ENCODE assay signal across 9 cellular contexts in genomic region chr5:157172408-157172807, GRCh38. TPM values are rescaled to one million over a fixed set of nuclear protein-coding genes. Genes with fewer than 3 reads are reported as not detected.
DNase-seq lines count a peak whose midpoint lies in the region; ATAC-seq and TF ChIP-seq lines count a peak whose summit lies in the region.
"Had no signal": no experiment of that assay in that cellular context is flagged by ENCODE, and none has a peak within 500 bp of the region (broad histone marks: within the 10 kb centered on the region; RNA-seq: fewer than 3 reads in every experiment).

No MANE protein-coding gene starts in this region.

- peak; percentile 90 to 92 for DNase-seq in activated T-cell treated with anti-CD3 and anti-CD28 coated beads, Interleukin-2, amount 50 U/mL, for 48 hours
- DNase-seq in stimulated activated CD4-positive, alpha-beta T cell treated with anti-CD3 and anti-CD28 coated beads, TNF-alpha, amount 100 ng/mL, for 1 hour (ENCODE audit: low read depth in 3 of 3, low spot score in 1 of 3) = peak; percentile 62 to 65 (median 63)
- DNase-seq in adrenal gland (no peak), left ventricle myocardium inferior (no peak), NCI-H2081 (lab: John Stamatoyannopoulos, UW) (no peak)

- TF ChIP-seq CTCF in adrenal gland (IDR thresholded peaks at IDR 0.05) (no peak), left ventricle myocardium inferior (IDR thresholded peaks at IDR 0.05; ENCODE audit: borderline replicate concordance) (no peak)

- 66 to 71% (median 68%) methylated on average over 2 of the region's 2 CpGs for WGBS in adrenal gland, 4 donors

- H3K9me3 ChIP-seq in adrenal gland (replicated peaks in 1 of 3) = no peaks in the 10 kb centered on the region
- no peaks in the 10 kb centered on the region for H3K9me3 ChIP-seq in left ventricle myocardium inferior (replicated peaks)
- H3K9me3 ChIP-seq: SJSA1 had no signal

- TF ChIP-seq POLR2A in adrenal gland (IDR thresholded peaks at IDR 0.05) = no peak

- H3K36me3 ChIP-seq in adrenal gland (replicated peaks in 1 of 2) = no peaks in the 10 kb centered on the region
- no peaks in the 10 kb centered on the region for H3K36me3 ChIP-seq in left ventricle myocardium inferior
- H3K36me3 ChIP-seq: SJSA1 had no signal

- peak; percentile 99 for ATAC-seq in GM19468 (IDR thresholded peaks at IDR 0.05; ENCODE audit: extremely low read depth, unreplicated experiment)
- ATAC-seq in HG03565 (IDR thresholded peaks at IDR 0.05; ENCODE audit: unreplicated experiment) = peak; percentile 99

- H3K27ac ChIP-seq in adrenal gland (no peak overlapping the region), left ventricle myocardium inferior (replicated peaks) (no peak overlapping the region)
- H3K27ac ChIP-seq: SJSA1 had no signal

- H3K27me3 ChIP-seq in adrenal gland (no peaks in the 10 kb centered on the region), left ventricle myocardium inferior (ENCODE audit: low read depth) (peaks cover 37% of the 10 kb centered on the region)
- H3K27me3 ChIP-seq: SJSA1 had no signal

- intact Hi-C loops in adrenal gland (cut with DNase I) = no loop called here
- intact Hi-C loops in left ventricle myocardium inferior (cut with micrococcal nuclease) = no loop called here

- no peak overlapping the region for H3K4me3 ChIP-seq in adrenal gland
- no peak overlapping the region for H3K4me3 ChIP-seq in left ventricle myocardium inferior
- H3K4me3 ChIP-seq: SJSA1 had no signal

- H3K4me1 ChIP-seq in adrenal gland (replicated peaks in 1 of 2) (no peaks in the 10 kb centered on the region), left ventricle myocardium inferior (no peaks in the 10 kb centered on the region)

RNA-seq across cellular contexts. Expression of gene GARIN3, which starts 6.3 kb away (rescaled TPM):
- not detected for total RNA-seq in adrenal gland
- not detected for polyA plus RNA-seq in adrenal gland
- not detected for total RNA-seq in left ventricle myocardium inferior
- total RNA-seq: mononuclear cell, SJSA1 had no signal

RNA-seq across cellular contexts. Expression of gene ITK, which starts 8.2 kb away (rescaled TPM):
- total RNA-seq in adrenal gland = 1 to 10 TPM in 4 of 8 donors, under 1 TPM in 3, not detected in 1; 0.69 to 2.7 (median 1.7) TPM
- polyA plus RNA-seq in adrenal gland = under 1 TPM; 0.54 to 0.92 (median 0.88) TPM
- 0.36 TPM for total RNA-seq in left ventricle myocardium inferior
- total RNA-seq: SJSA1 had no signal

RNA-seq across cellular contexts. Expression of gene MED7, which starts 29.7 kb away (rescaled TPM):
- total RNA-seq in adrenal gland (10 to 100 TPM in 7 of 8 donors, 1 to 10 TPM in 1; 9.5 to 45.3 (median 16.7) TPM), left ventricle myocardium inferior (10.3 TPM)
- polyA plus RNA-seq in adrenal gland = 10 to 100 TPM; 16.3 to 42.4 (median 19.6) TPM

Comparison
In these comparisons a context has a peak if more than half of its experiments do, and no peak if none do; other contexts are left out.
1. DNase-seq: peak in activated T-cell treated with anti-CD3 and anti-CD28 coated beads, Interleukin-2, amount 50 U/mL, for 48 hours (2 of 2) and stimulated activated CD4-positive, alpha-beta T cell treated with anti-CD3 and anti-CD28 coated beads, TNF-alpha, amount 100 ng/mL, for 1 hour (3 of 3); none in adrenal gland (0 of 7), left ventricle myocardium inferior (single experiment) and NCI-H2081 (0 of 2).